14 cellular contexts compared by ENCODE assay signal in the genomic region with DNA sequence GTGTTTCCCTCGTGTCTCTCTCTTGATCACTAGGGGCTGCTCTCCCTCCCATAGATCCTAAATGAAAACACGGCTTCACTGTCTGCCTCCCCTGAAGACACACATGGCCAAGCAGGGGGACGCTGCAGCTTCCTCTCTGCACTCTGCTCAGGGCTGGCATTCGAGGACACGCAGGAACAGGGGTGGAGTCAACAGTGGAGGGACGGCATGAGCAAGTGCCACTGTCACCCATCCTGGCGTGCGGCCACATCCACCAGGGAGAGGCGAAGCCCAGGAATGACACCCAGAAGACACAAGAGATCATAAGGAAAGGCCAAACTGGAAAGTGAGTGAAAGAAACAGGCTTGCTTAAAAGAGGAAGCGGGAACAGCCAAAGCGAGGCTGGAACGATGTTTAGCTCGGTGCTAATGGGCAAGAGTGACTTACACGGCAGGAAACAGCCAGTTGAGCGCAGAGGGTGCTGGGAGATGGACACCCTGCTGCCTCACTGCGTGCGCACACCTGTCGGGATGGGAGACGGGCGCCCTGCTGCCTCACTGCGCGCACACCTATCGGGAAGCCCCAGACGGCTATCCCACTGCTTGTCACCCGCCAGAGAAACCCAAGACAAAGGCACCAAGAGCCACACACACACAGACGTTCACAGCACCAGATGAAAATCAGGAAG. TPM values are rescaled to one million over a fixed set of nuclear protein-coding genes. Genes with fewer than 3 reads are reported as not detected.
DNase-seq lines count a peak whose midpoint lies in the region; ATAC-seq and TF ChIP-seq lines count a peak whose summit lies in the region.
"Had no signal": no experiment of that assay in that cellular context is flagged by ENCODE, and none has a peak within 500 bp of the region (broad histone marks: within the 10 kb centered on the region; RNA-seq: fewer than 3 reads in every experiment).

No MANE protein-coding gene starts in this region.

- in situ Hi-C loops in IMR-90 (cut with MboI; ENCODE audit: low sequenced_read_pairs): no loop called here

- peaks cover 26 to 75% of the 10 kb centered on the region in 2 experiments for H3K79me1 ChIP-seq in IMR-90 (ENCODE audit: low read depth in 1 of 2, low read length in 2 of 2)

- no TSS peak for BruUV-seq in IMR-90 (replicated peaks; lab: Mats Ljungman, UMichigan)

- H3K56ac ChIP-seq in IMR-90 (ENCODE audit: extremely low read depth, insufficient read depth, low read length): no peak overlapping the region

- no peak overlapping the region for H3K9ac ChIP-seq in IMR-90 (ENCODE audit: low read depth, low read length)

- H3K9me3 ChIP-seq in IMR-90 (ENCODE audit: control insufficient read depth, insufficient read depth, low read length): no peaks in the 10 kb centered on the region
- H3K9me3 ChIP-seq in right cardiac atrium (ENCODE audit: control insufficient read depth, low read length): no peaks in the 10 kb centered on the region
- H3K9me3 ChIP-seq in SJCRH30 (replicated peaks): no peaks in the 10 kb centered on the region
- H3K9me3 ChIP-seq: HAP-1, SJSA1 had no signal

- H3K18ac ChIP-seq in IMR-90 (ENCODE audit: low read depth, low read length): no peak overlapping the region

- intact Hi-C loops in IMR-90 (cut with micrococcal nuclease) (no loop called here), right cardiac atrium (cut with DNase I) (no loop called here)

- H3K4me3 Mint-ChIP-seq in WTC11: no peak overlapping the region
- H3K4me3 Mint-ChIP-seq: activated CD4-positive, alpha-beta T cell treated with anti-CD3 and anti-CD28 coated beads, Interleukin-2, amount 10 ng/mL, durations not matched to agents 7 days and 5 days; activated naive CD8-positive, alpha-beta T cell had no signal

- H4K8ac ChIP-seq in IMR-90 (ENCODE audit: low read depth in 2 of 2, low read length in 2 of 2): peak overlapping the region in 1 of 2 experiments; percentile 65; a peak in 1 of 4 replicates

- no peak overlapping the region for H2BK20ac ChIP-seq in IMR-90 (ENCODE audit: low read depth, low read length)

- H2BK5ac ChIP-seq in IMR-90 (ENCODE audit: low read depth, low read length, poor library complexity, severe bottlenecking): peak overlapping the region; percentile 73

- H2AFZ ChIP-seq in IMR-90 (replicated peaks; ENCODE audit: low read length, poor library complexity): no peak overlapping the region

- CTCF ChIA-PET in IMR-90 (lab: Yijun Ruan, JAX) (no interaction called here), WTC11 (lab: Charles Lee) (interaction anchor here (2.1 kb wide), 1 partner anchor 32 kb away, joined by 8 read pairs; no protein-coding TSS in a partner anchor)

- peaks cover 55% of the 10 kb centered on the region for H3K36me3 Mint-ChIP-seq in WTC11
- H3K36me3 Mint-ChIP-seq: activated naive CD8-positive, alpha-beta T cell had no signal

- 0 out of 2 replicates have a peak overlapping the region, but pooled peaks have one; percentile 38 for H4K91ac ChIP-seq in IMR-90 (ENCODE audit: insufficient read depth, low read depth, low read length)

- 0 out of 2 replicates have a peak overlapping the region, but pooled peaks have one; percentile 12 for H4K5ac ChIP-seq in IMR-90 (ENCODE audit: low read depth, low read length)

- H3K36me3 ChIP-seq in IMR-90 (ENCODE audit: control insufficient read depth, insufficient read depth, low read length) (peaks cover 63% of the 10 kb centered on the region), SJCRH30 (peaks cover 76% of the 10 kb centered on the region)

- H2BK120ac ChIP-seq in IMR-90 (ENCODE audit: low read depth, low read length): no peak overlapping the region

- peaks cover 25% of the 10 kb centered on the region for H3K9me1 ChIP-seq in IMR-90 (ENCODE audit: insufficient read depth, low read length)

- TF ChIP-seq POLR2A in IMR-90 (IDR thresholded peaks at IDR 0.05; ENCODE audit: low read depth, low read length): no peak

- H3K4ac ChIP-seq in IMR-90 (ENCODE audit: low read depth, low read length): peak overlapping the region; percentile 65

- no peak overlapping the region for H2BK15ac ChIP-seq in IMR-90 (ENCODE audit: low read depth, low read length)

- peak overlapping the region; percentile 81 for H3K27ac Mint-ChIP-seq in WTC11
- H3K27ac Mint-ChIP-seq: activated naive CD8-positive, alpha-beta T cell had no signal

- no peak for TF ChIP-seq CTCF in IMR-90 (conservative IDR thresholded peaks at IDR 0.05; ENCODE audit: low read depth, low read length)
- no peak for TF ChIP-seq CTCF in WTC11 (IDR thresholded peaks at IDR 0.05)

- H2AK5ac ChIP-seq in IMR-90 (ENCODE audit: low read depth, low read length): peak overlapping the region; percentile 84

- no peak for TF ChIP-seq RAD21 in IMR-90 (IDR thresholded peaks at IDR 0.05; ENCODE audit: low read length)

- DNase-seq in CD1c-positive myeloid dendritic cell (ENCODE audit: extremely low spot score) (peak; percentile 19), IMR-90 (no peak), WTC11 (ENCODE audit: low spot score) (no peak), right cardiac atrium (peak in 2 of 3 donors; percentile 84 to 86), SJCRH30 (no peak)
- DNase-seq in activated CD4-positive, alpha-beta T cell treated with anti-CD3 and anti-CD28 coated beads, Interleukin-2, amount 50 U/mL, for 4 hours: no peak
- DNase-seq: activated CD4-positive, alpha-beta T cell treated with anti-CD3 and anti-CD28 coated beads, Interleukin-2, amount 10 ng/mL, durations not matched to agents 7 days and 5 days; foreskin keratinocyte; stimulated activated CD4-positive, alpha-beta T cell treated with anti-CD3 and anti-CD28 coated beads, Interleukin-15, amount 100 ng/mL, for 24 hours had no signal

- peaks cover 33% of the 10 kb centered on the region for H3K4me1 ChIP-seq in IMR-90 (ENCODE audit: control insufficient read depth, insufficient read depth, low read length)
- H3K4me1 ChIP-seq in right cardiac atrium (ENCODE audit: control insufficient read depth, insufficient read depth, low read length): peaks cover 3% of the 10 kb centered on the region
- peaks cover 3% of the 10 kb centered on the region; the same call in 1 of the 2 replicates for H3K4me1 ChIP-seq in SJCRH30
- H3K4me1 ChIP-seq: HAP-1 had no signal

- H3K27me3 ChIP-seq in IMR-90 (ENCODE audit: control insufficient read depth, insufficient read depth, low read length) (no peaks in the 10 kb centered on the region), right cardiac atrium (ENCODE audit: control insufficient read depth, insufficient read depth) (no peaks in the 10 kb centered on the region), SJCRH30 (no peaks in the 10 kb centered on the region)
- H3K27me3 ChIP-seq: foreskin keratinocyte, SJSA1 had no signal

- peaks cover 11% of the 10 kb centered on the region for H4K20me1 ChIP-seq in IMR-90 (ENCODE audit: insufficient read depth, low read length)

- H3K14ac ChIP-seq in IMR-90 (replicated peaks; ENCODE audit: low read depth, low read length): no peak overlapping the region

- no peaks in the 10 kb centered on the region for H3K27me3 Mint-ChIP-seq in WTC11 (ENCODE audit: low read depth)
- H3K27me3 Mint-ChIP-seq: activated CD4-positive, alpha-beta T cell treated with anti-CD3 and anti-CD28 coated beads, Interleukin-2, amount 10 ng/mL, durations not matched to agents 7 days and 5 days; activated naive CD8-positive, alpha-beta T cell had no signal

- dilution Hi-C loops in IMR-90 (cut with HindIII; ENCODE audit: low sequenced_read_pairs, unreplicated experiment): no loop called here

- H3K23ac ChIP-seq in IMR-90 (ENCODE audit: low read depth, low read length): peak overlapping the region; percentile 1; the same call in 1 of the 2 replicates

- peak overlapping the region; percentile 60; the same call in 1 of the 2 replicates for H3K27ac ChIP-seq in IMR-90 (ENCODE audit: insufficient read depth, low read length)
- H3K27ac ChIP-seq in right cardiac atrium (ENCODE audit: low read length): peak overlapping the region; percentile 27
- no peak overlapping the region for H3K27ac ChIP-seq in SJCRH30
- H3K27ac ChIP-seq: foreskin keratinocyte, SJSA1 had no signal

- peaks cover 15% of the 10 kb centered on the region for H3K4me1 Mint-ChIP-seq in WTC11

- POLR2A ChIA-PET in IMR-90 (lab: Charles Lee; ENCODE audit: unreplicated experiment): no interaction called here
- POLR2A ChIA-PET in WTC11 (lab: Charles Lee): no interaction called here

- no peak overlapping the region for H3K4me2 ChIP-seq in IMR-90 (ENCODE audit: low read depth, low read length)

- ATAC-seq in IMR-90 (ENCODE audit: low read depth): no peak
- ATAC-seq in WTC11: no peak
- peak; percentile 18 to 65 for ATAC-seq in right cardiac atrium
- no peak for ATAC-seq in GM18909 (IDR thresholded peaks at IDR 0.05; ENCODE audit: poor library complexity, unreplicated experiment)
- ATAC-seq in HG03280 (IDR thresholded peaks at IDR 0.05; ENCODE audit: unreplicated experiment): no peak
- ATAC-seq: foreskin keratinocyte had no signal

- H3K9me3 Mint-ChIP-seq in WTC11: no peaks in the 10 kb centered on the region
- H3K9me3 Mint-ChIP-seq: activated CD4-positive, alpha-beta T cell treated with anti-CD3 and anti-CD28 coated beads, Interleukin-2, amount 10 ng/mL, durations not matched to agents 7 days and 5 days had no signal

- peak overlapping the region; percentile 87 for H2AK9ac ChIP-seq in IMR-90 (replicated peaks; ENCODE audit: low read depth, low read length, poor library complexity)

- no peak overlapping the region for H3K4me3 ChIP-seq in IMR-90 (ENCODE audit: insufficient read depth, low read depth, low read length)
- H3K4me3 ChIP-seq in right cardiac atrium (ENCODE audit: low read length): no peak overlapping the region
- H3K4me3 ChIP-seq in SJCRH30: no peak overlapping the region
- H3K4me3 ChIP-seq: HAP-1, SJSA1 had no signal

- WGBS in IMR-90 (ENCODE audit: extremely low coverage in 2 of 2, insufficient read length in 1 of 2), 2 experiments: 95% methylated on average over 18 of the region's 26 CpGs; no CpG with 5 or more reads in 1 of the 2 experiments
- WGBS in right cardiac atrium: 66% methylated on average over 26 of the region's 26 CpGs

RNA-seq across cellular contexts. Expression of gene C1QTNF12, which starts 13.6 kb away (rescaled TPM):
- 0.36 TPM in 1 of 2 replicates, not detected in the other for total RNA-seq in IMR-90 (2012; rRNA removed)
- polyA plus RNA-seq in IMR-90 (2012; rRNA removed): 1.1 and 2.6 TPM in 2 replicates
- 0.65 and 0.84 TPM in 2 replicates for polyA plus RNA-seq in IMR-90 (2012; cell fraction: cytosol; rRNA removed)
- 8.4 and 27.4 TPM in 2 replicates for polyA plus RNA-seq in IMR-90 (2012; cell fraction: nucleus; rRNA removed; ENCODE audit: low replicate concordance)
- total RNA-seq in WTC11 (2021): 8.5 to 10.3 TPM (median 8.5 TPM) in 3 replicates
- total RNA-seq in right cardiac atrium: 1 to 10 TPM in 2 of 4 donors, under 1 TPM in 1, not detected in 1; 0.94 to 2.4 (median 1.1) TPM
- polyA plus RNA-seq in right cardiac atrium: 0.36 TPM
- total RNA-seq in SJCRH30 (2014; rRNA removed; shearing (Covaris generic)): 0.30 TPM in 1 of 2 replicates, not detected in the other

RNA-seq across cellular contexts. Expression of gene UBE2J2, which starts 13.6 kb away (rescaled TPM):
- total RNA-seq in IMR-90 (2012; rRNA removed) (20.3 and 20.6 TPM in 2 replicates), WTC11 (2021) (62.6 to 72.2 TPM (median 65.6 TPM) in 3 replicates), right cardiac atrium (10 to 100 TPM; 34.9 to 41.2 (median 37.1) TPM)
- polyA plus RNA-seq in IMR-90 (2012; rRNA removed) (62.3 and 67.5 TPM in 2 replicates), right cardiac atrium (38.4 TPM)
- 55.5 and 69.4 TPM in 2 replicates for polyA plus RNA-seq in IMR-90 (2012; cell fraction: cytosol; rRNA removed)
- polyA plus RNA-seq in IMR-90 (2012; cell fraction: nucleus; rRNA removed; ENCODE audit: low replicate concordance): 93.5 and 102 TPM in 2 replicates
- 109 and 115 TPM in 2 replicates for total RNA-seq in SJCRH30 (2014; rRNA removed; shearing (Covaris generic))

RNA-seq across cellular contexts. Expression of gene SCNN1D, which starts 20.2 kb away (rescaled TPM):
- total RNA-seq in IMR-90 (2012; rRNA removed): 0.18 and 0.28 TPM in 2 replicates
- polyA plus RNA-seq in IMR-90 (2012; rRNA removed): 3.7 and 4.4 TPM in 2 replicates
- polyA plus RNA-seq in IMR-90 (2012; cell fraction: cytosol; rRNA removed): 1.7 and 3.1 TPM in 2 replicates
- 45.3 and 115 TPM in 2 replicates for polyA plus RNA-seq in IMR-90 (2012; cell fraction: nucleus; rRNA removed; ENCODE audit: low replicate concordance)
- 4.7 to 8.5 TPM (median 6.4 TPM) in 3 replicates for total RNA-seq in WTC11 (2021)
- total RNA-seq in right cardiac atrium: 1 to 10 TPM; 2.7 to 6.2 (median 4.8) TPM
- 3.4 TPM for polyA plus RNA-seq in right cardiac atrium
- 1.1 and 2.2 TPM in 2 replicates for total RNA-seq in SJCRH30 (2014; rRNA removed; shearing (Covaris generic))

RNA-seq across cellular contexts. Expression of gene B3GALT6, which starts 28.0 kb away (rescaled TPM):
- 12.2 and 18.3 TPM in 2 replicates for total RNA-seq in IMR-90 (2012; rRNA removed)
- 23.0 and 29.2 TPM in 2 replicates for polyA plus RNA-seq in IMR-90 (2012; rRNA removed)
- 24.3 and 37.0 TPM in 2 replicates for polyA plus RNA-seq in IMR-90 (2012; cell fraction: cytosol; rRNA removed)
- polyA plus RNA-seq in IMR-90 (2012; cell fraction: nucleus; rRNA removed; ENCODE audit: low replicate concordance): 10.2 and 16.5 TPM in 2 replicates
- 18.8 to 21.4 TPM (median 20.0 TPM) in 3 replicates for total RNA-seq in WTC11 (2021)
- 10 to 100 TPM; 10.2 to 13.3 (median 12.0) TPM for total RNA-seq in right cardiac atrium
- 9.1 TPM for polyA plus RNA-seq in right cardiac atrium
- 32.4 and 33.4 TPM in 2 replicates for total RNA-seq in SJCRH30 (2014; rRNA removed; shearing (Covaris generic))

RNA-seq across cellular contexts. Expression of gene SDF4, which starts 28.3 kb away (rescaled TPM):
- total RNA-seq in IMR-90 (2012; rRNA removed) (57.0 and 69.4 TPM in 2 replicates), WTC11 (2021) (92.3 to 105 TPM (median 101 TPM) in 3 replicates), right cardiac atrium (100 to 1,000 TPM; 156 to 215 (median 168) TPM)
- polyA plus RNA-seq in IMR-90 (2012; rRNA removed) (250 and 252 TPM in 2 replicates), right cardiac atrium (165 TPM)
- 292 and 384 TPM in 2 replicates for polyA plus RNA-seq in IMR-90 (2012; cell fraction: cytosol; rRNA removed)
- 224 and 287 TPM in 2 replicates for polyA plus RNA-seq in IMR-90 (2012; cell fraction: nucleus; rRNA removed; ENCODE audit: low replicate concordance)
- total RNA-seq in SJCRH30 (2014; rRNA removed; shearing (Covaris generic)): 86.7 and 87.1 TPM in 2 replicates

Comparison
In these comparisons a context has a peak if more than half of its experiments do, and no peak if none do; other contexts are left out.
1. DNase-seq: peak in CD1c-positive myeloid dendritic cell (single experiment) and right cardiac atrium (2 of 3); none in IMR-90 (single experiment), WTC11 (single experiment), SJCRH30 (0 of 2) and activated CD4-positive, alpha-beta T cell treated with anti-CD3 and anti-CD28 coated beads, Interleukin-2, amount 50 U/mL, for 4 hours (0 of 2).
2. ATAC-seq: peak in right cardiac atrium (2 of 2); none in IMR-90 (single experiment), WTC11 (single experiment), GM18909 (single experiment) and HG03280 (single experiment).